In the genomic region with DNA sequence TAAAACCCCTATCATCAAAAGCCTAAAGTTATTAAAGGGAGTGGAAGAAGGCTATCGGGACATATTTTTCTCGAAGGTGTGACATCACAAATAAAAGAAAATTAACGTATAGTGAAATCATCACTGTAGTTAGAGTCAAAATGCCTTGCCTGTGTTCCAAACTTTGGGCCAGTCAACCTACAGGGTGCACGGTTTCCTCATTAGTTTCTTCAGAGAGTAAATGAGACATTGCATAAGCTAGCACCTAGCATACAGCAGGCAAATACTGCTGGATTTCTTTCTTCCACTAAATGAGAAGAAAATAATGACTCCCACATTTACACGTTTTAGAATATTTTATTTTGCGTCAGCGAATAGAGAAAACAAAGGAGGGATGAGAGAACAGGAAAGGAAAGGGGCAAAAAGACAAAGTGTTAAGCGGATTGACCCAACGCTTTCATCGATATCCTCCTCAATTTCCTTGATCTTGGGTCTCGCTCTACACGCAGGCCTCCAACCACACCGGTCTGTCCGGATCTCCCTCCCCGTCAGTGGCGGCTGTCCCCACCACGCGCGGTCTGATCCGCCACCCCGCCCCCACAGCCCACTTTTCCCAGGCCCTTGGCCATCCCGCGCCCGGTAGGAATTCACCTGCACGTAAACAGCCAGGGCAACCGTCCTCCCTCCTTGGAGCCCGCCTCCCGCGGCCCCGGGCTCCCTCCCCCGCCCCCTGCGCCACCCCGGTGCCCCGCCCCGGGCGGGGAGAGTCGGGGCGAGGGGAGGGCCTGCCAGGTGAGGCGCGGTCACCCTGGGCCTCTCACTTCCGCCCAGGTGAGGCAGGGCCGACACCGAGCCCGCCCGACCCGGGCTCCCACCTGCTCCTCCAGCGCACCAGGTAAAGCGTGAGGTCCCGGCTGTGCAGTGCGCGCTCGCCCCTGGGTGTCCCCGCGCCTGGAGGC, we compare ENCODE assay signal across 7 cellular contexts. TPM values are rescaled to one million over a fixed set of nuclear protein-coding genes. Genes with fewer than 3 reads are reported as not detected.
DNase-seq lines count a peak whose midpoint lies in the region; TF ChIP-seq lines count a peak whose summit lies in the region.

A gene with protein sequence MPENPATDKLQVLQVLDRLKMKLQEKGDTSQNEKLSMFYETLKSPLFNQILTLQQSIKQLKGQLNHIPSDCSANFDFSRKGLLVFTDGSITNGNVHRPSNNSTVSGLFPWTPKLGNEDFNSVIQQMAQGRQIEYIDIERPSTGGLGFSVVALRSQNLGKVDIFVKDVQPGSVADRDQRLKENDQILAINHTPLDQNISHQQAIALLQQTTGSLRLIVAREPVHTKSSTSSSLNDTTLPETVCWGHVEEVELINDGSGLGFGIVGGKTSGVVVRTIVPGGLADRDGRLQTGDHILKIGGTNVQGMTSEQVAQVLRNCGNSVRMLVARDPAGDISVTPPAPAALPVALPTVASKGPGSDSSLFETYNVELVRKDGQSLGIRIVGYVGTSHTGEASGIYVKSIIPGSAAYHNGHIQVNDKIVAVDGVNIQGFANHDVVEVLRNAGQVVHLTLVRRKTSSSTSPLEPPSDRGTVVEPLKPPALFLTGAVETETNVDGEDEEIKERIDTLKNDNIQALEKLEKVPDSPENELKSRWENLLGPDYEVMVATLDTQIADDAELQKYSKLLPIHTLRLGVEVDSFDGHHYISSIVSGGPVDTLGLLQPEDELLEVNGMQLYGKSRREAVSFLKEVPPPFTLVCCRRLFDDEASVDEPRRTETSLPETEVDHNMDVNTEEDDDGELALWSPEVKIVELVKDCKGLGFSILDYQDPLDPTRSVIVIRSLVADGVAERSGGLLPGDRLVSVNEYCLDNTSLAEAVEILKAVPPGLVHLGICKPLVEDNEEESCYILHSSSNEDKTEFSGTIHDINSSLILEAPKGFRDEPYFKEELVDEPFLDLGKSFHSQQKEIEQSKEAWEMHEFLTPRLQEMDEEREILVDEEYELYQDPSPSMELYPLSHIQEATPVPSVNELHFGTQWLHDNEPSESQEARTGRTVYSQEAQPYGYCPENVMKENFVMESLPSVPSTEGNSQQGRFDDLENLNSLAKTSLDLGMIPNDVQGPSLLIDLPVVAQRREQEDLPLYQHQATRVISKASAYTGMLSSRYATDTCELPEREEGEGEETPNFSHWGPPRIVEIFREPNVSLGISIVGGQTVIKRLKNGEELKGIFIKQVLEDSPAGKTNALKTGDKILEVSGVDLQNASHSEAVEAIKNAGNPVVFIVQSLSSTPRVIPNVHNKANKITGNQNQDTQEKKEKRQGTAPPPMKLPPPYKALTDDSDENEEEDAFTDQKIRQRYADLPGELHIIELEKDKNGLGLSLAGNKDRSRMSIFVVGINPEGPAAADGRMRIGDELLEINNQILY (N-terminal part only) (plus strand): TSS at position 799 of the 938 bp plus-strand sequence. CDS start 20,413 bp downstream, outside the sequence.

- TF ChIP-seq POLR2A in GM15510 (IDR thresholded peaks at IDR 0.05; ENCODE audit: borderline replicate concordance, extremely low read depth, insufficient read length) = peak; percentile 35

- no peaks in the 10 kb centered on the region for H3K9me3 ChIP-seq in mesodermal cell (ENCODE audit: control insufficient read depth, low read length)

- DNase-seq in HFF-Myc (ENCODE audit: extremely low read depth, low read depth) (no peak), NCI-H2029 treated with DMSO at 0.1 percent for 48 hours (lab: John Stamatoyannopoulos, UW) (peak; percentile 82)
- peak; percentile 59 to 63 for DNase-seq in activated CD4-positive, alpha-beta T cell treated with anti-CD3 and anti-CD28 coated beads, Interleukin-2, amount 50 U/mL, for 48 hours
- DNase-seq in effector CD4-positive, alpha-beta T cell = peak; percentile 49
- peak; percentile 32 to 44 for DNase-seq in stimulated activated CD8-positive, alpha-beta memory T cell treated with anti-CD3 and anti-CD28 coated beads, Interleukin-15, amount 100 ng/mL, for 48 hours (ENCODE audit: low read depth in 2 of 2)

- H3K4me3 ChIP-seq in HFF-Myc (replicated peaks; ENCODE audit: low read depth, low read length) (peak within 1 kb of the TSS; percentile 55), mesodermal cell (ENCODE audit: extremely low read depth, insufficient read depth, low read length, poor library complexity, severe bottlenecking) (peak within 1 kb of the TSS; percentile 61)

- 11 to 15% methylated on average over 22 to 26 of the region's 54 CpGs for WGBS in mesodermal cell (ENCODE audit: insufficient coverage in 2 of 2), 2 experiments

- H3K27ac ChIP-seq in mesodermal cell (ENCODE audit: low read depth, low read length, severe bottlenecking) = peak within 1 kb of the TSS; percentile 64

- TF ChIP-seq CTCF in HFF-Myc (IDR thresholded peaks at IDR 0.05; ENCODE audit: low read depth, low read length, missing control alignments) = no peak

- no peaks in the 10 kb centered on the region for H3K36me3 ChIP-seq in mesodermal cell (ENCODE audit: control insufficient read depth, insufficient read depth, low read length)

- peaks cover 16% of the 10 kb centered on the region for H3K4me1 ChIP-seq in mesodermal cell (ENCODE audit: control insufficient read depth, insufficient read depth, low read length, poor library complexity, severe bottlenecking)

RNA-seq across cellular contexts. Expression of the gene that starts here (rescaled TPM):
- polyA plus RNA-seq in mesodermal cell (2013, experiment 1 of 2) = 4.2 TPM
- polyA plus RNA-seq in mesodermal cell (2013, experiment 2 of 2) = 5.0 TPM
